9 cellular contexts compared by ENCODE assay signal in the genomic region with DNA sequence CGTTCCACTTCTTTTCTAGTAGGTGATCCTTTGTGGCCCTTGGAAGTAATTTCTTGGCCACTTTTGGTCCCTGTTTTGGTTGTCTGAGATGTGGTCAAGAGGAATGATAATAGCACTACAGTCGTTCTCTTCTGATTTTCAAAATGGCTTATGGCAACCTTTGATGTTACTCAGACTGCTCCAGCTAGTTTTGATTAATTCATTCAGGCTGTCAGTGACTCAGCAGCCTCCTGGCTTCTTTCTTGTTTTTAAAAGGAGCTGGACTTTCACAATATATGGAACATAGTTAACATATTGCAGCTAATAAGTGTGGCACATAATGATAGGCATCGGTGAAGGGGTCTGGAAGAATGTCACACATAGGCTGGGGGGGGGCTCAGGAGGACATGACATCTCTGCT. TPM values are rescaled to one million over a fixed set of nuclear protein-coding genes. Genes with fewer than 3 reads are reported as not detected.
A peak's percentile ranks its signal among the peaks of the same experiment; 100 is the strongest.
DNase-seq lines count a peak whose midpoint lies in the region; ATAC-seq and TF ChIP-seq lines count a peak whose summit lies in the region.
"Had no signal": no experiment of that assay in that cellular context is flagged by ENCODE, and none has a peak within 500 bp of the region (broad histone marks: within the 10 kb centered on the region; RNA-seq: fewer than 3 reads in every experiment).

No MANE protein-coding gene starts in this region.

- DNase-seq in GM23338 (ENCODE audit: low spot score) (no peak), SW480 (ENCODE audit: low spot score) (peak; percentile 89), fibroblast of pulmonary artery (ENCODE audit: low read depth) (peak; percentile 80), NCI-H128 (lab: John Stamatoyannopoulos, UW; ENCODE audit: unreplicated experiment) (no peak), NAMALWA (ENCODE audit: low spot score) (no peak)
- no peak for DNase-seq in activated CD8-positive, alpha-beta memory T cell treated with anti-CD3 and anti-CD28 coated beads, Interleukin-2, amount 10 ng/mL, durations not matched to agents 7 days and 5 days

- no peaks in the 10 kb centered on the region for H3F3A ChIP-seq in GM23338 (replicated peaks; ENCODE audit: low read depth)

- no peak overlapping the region for H2AFZ ChIP-seq in GM23338

- no peak for TF ChIP-seq CTCF in GM23338 (conservative IDR thresholded peaks at IDR 0.05; ENCODE audit: low read depth in 2 of 2)
- TF ChIP-seq CTCF in fibroblast of pulmonary artery (IDR thresholded peaks at IDR 0.05; ENCODE audit: low read length, missing control alignments) = no peak

- no peak overlapping the region for H3K4me3 Mint-ChIP-seq in GM23338
- no peak overlapping the region for H3K4me3 Mint-ChIP-seq in activated CD8-positive, alpha-beta memory T cell treated with anti-CD3 and anti-CD28 coated beads, Interleukin-2, amount 10 ng/mL, durations not matched to agents 7 days and 5 days

- H3K4me1 ChIP-seq in GM23338 (ENCODE audit: insufficient read depth) = peaks cover 29% of the 10 kb centered on the region

- H3K27me3 Mint-ChIP-seq in GM23338 (ENCODE audit: insufficient read depth, low read depth, poor library complexity) = peaks cover 6% of the 10 kb centered on the region
- H3K27me3 Mint-ChIP-seq in activated CD8-positive, alpha-beta memory T cell treated with anti-CD3 and anti-CD28 coated beads, Interleukin-2, amount 10 ng/mL, durations not matched to agents 7 days and 5 days = no peaks in the 10 kb centered on the region

- H3K4me1 Mint-ChIP-seq in GM23338 = peaks cover 42% of the 10 kb centered on the region
- H3K4me1 Mint-ChIP-seq in activated CD8-positive, alpha-beta memory T cell treated with anti-CD3 and anti-CD28 coated beads, Interleukin-2, amount 10 ng/mL, durations not matched to agents 7 days and 5 days = peaks cover 35% of the 10 kb centered on the region

- H3K27me3 ChIP-seq in GM23338 (ENCODE audit: insufficient read depth) = no peaks in the 10 kb centered on the region

- peaks cover 11% of the 10 kb centered on the region; the same call in 1 of the 2 replicates for H4K20me1 ChIP-seq in GM23338 (replicated peaks; ENCODE audit: insufficient read depth)

- no peak overlapping the region for H3K4me3 ChIP-seq in GM23338
- no peak overlapping the region for H3K4me3 ChIP-seq in fibroblast of pulmonary artery (replicated peaks; ENCODE audit: low read depth, low read length)
- H3K4me3 ChIP-seq in skin epidermis = peak overlapping the region in 1 of 7 experiments; percentile 2

- H3K36me3 ChIP-seq in GM23338 (ENCODE audit: insufficient read depth) = no peaks in the 10 kb centered on the region

- H3K79me2 ChIP-seq in GM23338 (replicated peaks; ENCODE audit: insufficient read depth) = peaks cover 97% of the 10 kb centered on the region

- peak overlapping the region; percentile 62 for H3K27ac Mint-ChIP-seq in GM23338
- H3K27ac Mint-ChIP-seq in activated CD8-positive, alpha-beta memory T cell treated with anti-CD3 and anti-CD28 coated beads, Interleukin-2, amount 10 ng/mL, durations not matched to agents 7 days and 5 days = no peak overlapping the region

- no peak overlapping the region for H3K4me2 ChIP-seq in GM23338
- H3K4me2 ChIP-seq: KMS-11 had no signal

- no peaks in the 10 kb centered on the region for H3K9me2 ChIP-seq in GM23338 (ENCODE audit: insufficient read depth)

- H3K36me3 Mint-ChIP-seq in GM23338 (ENCODE audit: low read depth) = no peaks in the 10 kb centered on the region
- no peaks in the 10 kb centered on the region for H3K36me3 Mint-ChIP-seq in activated CD8-positive, alpha-beta memory T cell treated with anti-CD3 and anti-CD28 coated beads, Interleukin-2, amount 10 ng/mL, durations not matched to agents 7 days and 5 days

- H3K9me3 Mint-ChIP-seq in GM23338 = no peaks in the 10 kb centered on the region
- no peaks in the 10 kb centered on the region for H3K9me3 Mint-ChIP-seq in activated CD8-positive, alpha-beta memory T cell treated with anti-CD3 and anti-CD28 coated beads, Interleukin-2, amount 10 ng/mL, durations not matched to agents 7 days and 5 days (ENCODE audit: low read depth)

- ATAC-seq in GM23338 (no peak), HG03378 (IDR thresholded peaks at IDR 0.05; ENCODE audit: unreplicated experiment) (no peak)
- no peak for ATAC-seq in activated CD8-positive, alpha-beta memory T cell treated with anti-CD3 and anti-CD28 coated beads, Interleukin-2, amount 10 ng/mL, durations not matched to agents 7 days and 5 days

- CTCF ChIA-PET in activated CD8-positive, alpha-beta memory T cell treated with anti-CD3 and anti-CD28 coated beads, Interleukin-2, amount 10 ng/mL, durations not matched to agents 7 days and 5 days (lab: Charles Lee) = no interaction called here

- H3K27ac ChIP-seq in GM23338 (ENCODE audit: low read depth) (peak overlapping the region; percentile 74), skin epidermis (peak overlapping the region in 20 of 21 experiments; percentile 22 to 85 (median 72))
- H3K27ac ChIP-seq: KMS-11 had no signal

TF ChIP-seq in GM23338, 12 proteins besides CTCF, POLR2A, EP300 and RAD21:
- TF ChIP-seq STAT1 (IDR thresholded peaks at IDR 0.05; ENCODE audit: unreplicated experiment) (no peak), NANOG (IDR thresholded peaks at IDR 0.05; ENCODE audit: borderline replicate concordance) (no peak), ZNF462 (CRISPR knock-in tag; IDR thresholded peaks at IDR 0.05) (no peak)

RNA-seq across cellular contexts. Expression of gene WDR20, which starts 47.3 kb away (rescaled TPM):
- total RNA-seq in GM23338 (2014; rRNA removed; shearing (Covaris generic)) = 21.0 and 24.6 TPM in 2 replicates
- polyA plus RNA-seq in GM23338 (2016; fragmentation: Nextera tagmentation; extraction: Ambion mirVana) = 17.0 and 17.9 TPM in 2 replicates
- total RNA-seq in activated CD8-positive, alpha-beta memory T cell treated with anti-CD3 and anti-CD28 coated beads, Interleukin-2, amount 10 ng/mL, durations not matched to agents 7 days and 5 days = 10 to 100 TPM; 32.6 to 33.6 TPM

Comparison
In these comparisons a context has a peak if more than half of its experiments do, and no peak if none do; other contexts are left out.
1. DNase-seq: peak in SW480 (single experiment) and fibroblast of pulmonary artery (single experiment); none in GM23338 (single experiment), activated CD8-positive, alpha-beta memory T cell treated with anti-CD3 and anti-CD28 coated beads, Interleukin-2, amount 10 ng/mL, durations not matched to agents 7 days and 5 days (single experiment), NCI-H128 (single experiment) and NAMALWA (single experiment).